27 cellular contexts compared by ENCODE assay signal in the genomic region with DNA sequence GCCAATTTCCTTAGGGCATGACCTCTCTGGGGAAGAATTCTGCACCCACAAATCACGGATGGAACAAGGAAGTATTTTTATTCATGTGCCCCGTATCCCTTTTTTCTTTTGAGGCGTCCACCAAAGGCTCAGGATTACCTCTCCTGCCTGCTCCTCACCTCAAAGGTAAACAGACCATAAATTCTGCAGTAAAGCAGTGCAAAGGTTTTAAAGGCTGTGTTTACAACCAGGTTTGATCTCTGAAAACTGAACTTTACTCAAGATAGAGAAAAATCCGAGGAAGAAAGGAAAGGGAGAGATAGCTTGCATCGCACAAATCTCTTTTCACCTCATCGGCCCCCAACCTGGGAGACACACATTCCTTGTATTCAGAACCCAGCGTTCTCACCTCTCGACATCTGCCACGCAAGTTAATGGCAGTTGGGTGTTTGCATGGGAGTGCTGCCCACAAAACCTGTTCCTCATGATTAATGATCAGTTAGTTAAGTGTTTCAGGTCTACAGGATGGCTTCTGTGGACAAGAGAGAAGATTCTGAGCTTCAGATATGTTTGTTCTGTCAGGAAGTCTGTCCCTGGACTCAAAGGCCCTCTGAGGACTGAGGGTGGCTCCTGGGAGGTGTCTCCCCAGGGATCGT.
DNase-seq lines count a peak whose midpoint lies in the region; ATAC-seq and TF ChIP-seq lines count a peak whose summit lies in the region.
"Had no signal": no experiment of that assay in that cellular context is flagged by ENCODE, and none has a peak within 500 bp of the region (broad histone marks: within the 10 kb centered on the region; RNA-seq: fewer than 3 reads in every experiment).

No MANE protein-coding gene starts in this region.

- peaks cover 24% of the 10 kb centered on the region for H3K4me1 ChIP-seq in hepatocyte (ENCODE audit: insufficient read depth)
- peaks cover 0 to 5% (median 0%) of the 10 kb centered on the region in 6 donors for H3K4me1 ChIP-seq in spleen
- H3K4me1 ChIP-seq: A549, left ventricle myocardium inferior had no signal

- H2AFZ ChIP-seq in hepatocyte, result no peak overlapping the region
- H2AFZ ChIP-seq: GM23248 had no signal

- H3K27ac Mint-ChIP-seq in progenitor cell of endocrine pancreas, result peak overlapping the region; percentile 68
- H3K27ac Mint-ChIP-seq: activated naive CD8-positive, alpha-beta T cell; CD4-positive, CD25-positive, alpha-beta regulatory T cell; natural killer cell; stimulated activated naive B cell treated with anti-CD40 and anti-IgM and Interleukin-4, amounts not matched to agents 10 μg/mL and 1 μg/mL and 100 μg/mL, for 72 hours had no signal

- TF ChIP-seq POLR2A in spleen (IDR thresholded peaks at IDR 0.05), result no peak

- H3K27ac ChIP-seq in hepatocyte, result peak overlapping the region; percentile 88
- H3K27ac ChIP-seq in spleen, result no peak overlapping the region
- H3K27ac ChIP-seq: A549, GM23248, left ventricle myocardium inferior had no signal

- H3K4me3 Mint-ChIP-seq in progenitor cell of endocrine pancreas (ENCODE audit: low read depth), result no peak overlapping the region
- H3K4me3 Mint-ChIP-seq: activated naive CD8-positive, alpha-beta T cell; CD4-positive, CD25-positive, alpha-beta regulatory T cell; immature natural killer cell; natural killer cell; stimulated activated naive B cell treated with anti-CD40 and anti-IgM and Interleukin-4, amounts not matched to agents 10 μg/mL and 1 μg/mL and 100 μg/mL, for 72 hours had no signal

- H3K9me3 Mint-ChIP-seq in progenitor cell of endocrine pancreas (ENCODE audit: low read depth), result no peaks in the 10 kb centered on the region
- H3K9me3 Mint-ChIP-seq: natural killer cell had no signal

- H3K9me3 ChIP-seq in hepatocyte (ENCODE audit: low read depth) (no peaks in the 10 kb centered on the region), spleen (no peaks in the 10 kb centered on the region)
- H3K9me3 ChIP-seq: A549, left ventricle myocardium inferior had no signal

- peak overlapping the region; percentile 20 for H3K4me2 ChIP-seq in hepatocyte
- H3K4me2 ChIP-seq: A549 had no signal

- WGBS in hepatocyte (ENCODE audit: low lambda C conversion rate, missing lambda C conversion rate), result 29% methylated on average over 10 of the region's 10 CpGs
- 67 to 74% (median 72%) methylated on average over 10 of the region's 10 CpGs for whole genome bisulfite sequencing in spleen, 5 donors

- no peaks in the 10 kb centered on the region for H3K36me3 ChIP-seq in hepatocyte (replicated peaks; ENCODE audit: insufficient read depth, low read depth)
- H3K36me3 ChIP-seq in spleen, result no peaks in the 10 kb centered on the region
- H3K36me3 ChIP-seq: left ventricle myocardium inferior had no signal

- peak; percentile 62 for DNase-seq in COLO668 (lab: John Stamatoyannopoulos, UW; ENCODE audit: unreplicated experiment)
- DNase-seq in NCI-H526 (lab: John Stamatoyannopoulos, UW), result peak; percentile 79 to 86
- peak; percentile 38 for DNase-seq in hepatocyte (ENCODE audit: low spot score)
- no peak for DNase-seq in progenitor cell of endocrine pancreas (ENCODE audit: low spot score, unreplicated experiment)
- DNase-seq in spleen, result no peak
- DNase-seq in GDM1 (lab: John Stamatoyannopoulos, UW), result no peak
- DNase-seq in activated gamma-delta T cell (lab: John Stamatoyannopoulos, UW), result no peak
- DNase-seq: activated CD4-positive, alpha-beta T cell treated with anti-CD3 and anti-CD28 coated beads for 48 hours; activated effector memory CD4-positive, alpha-beta T cell treated with Interleukin-2 at 50 U/mL for 16 hours; CD4-positive, CD25-positive, alpha-beta regulatory T cell; effector memory CD4-positive, alpha-beta T cell; GM23248; immature natural killer cell; left ventricle myocardium inferior; natural killer cell; NCI-H1105 treated with DMSO at 0.1 percent for 48 hours; NCI-H2029; NCI-H510A treated with DMSO at 0.1 percent for 48 hours; nucleus accumbens; SHP77 treated with DMSO at 0.1 percent for 48 hours; stimulated activated naive B cell treated with anti-CD40 and anti-IgM and Interleukin-4, amounts not matched to agents 10 μg/mL and 1 μg/mL and 100 μg/mL, for 72 hours; SW 1271; T-helper 9 cell had no signal

- H3K9me2 ChIP-seq in hepatocyte (replicated peaks; ENCODE audit: insufficient read depth), result no peaks in the 10 kb centered on the region

- H3K36me3 Mint-ChIP-seq in progenitor cell of endocrine pancreas (ENCODE audit: insufficient read depth), result no peaks in the 10 kb centered on the region
- H3K36me3 Mint-ChIP-seq: activated naive CD8-positive, alpha-beta T cell; CD4-positive, CD25-positive, alpha-beta regulatory T cell; immature natural killer cell; natural killer cell; stimulated activated naive B cell treated with anti-CD40 and anti-IgM and Interleukin-4, amounts not matched to agents 10 μg/mL and 1 μg/mL and 100 μg/mL, for 72 hours had no signal

- H3K4me3 ChIP-seq in hepatocyte, result no peak overlapping the region
- H3K4me3 ChIP-seq in spleen, result no peak overlapping the region
- H3K4me3 ChIP-seq: A549, GM23248, K562, left ventricle myocardium inferior had no signal

- ATAC-seq in HG03097 (IDR thresholded peaks at IDR 0.05; ENCODE audit: low FRiP score, unreplicated experiment), result no peak
- ATAC-seq: A549; K562; natural killer cell; stimulated activated naive B cell treated with anti-CD40 and anti-IgM and Interleukin-4, amounts not matched to agents 10 μg/mL and 1 μg/mL and 100 μg/mL, for 72 hours had no signal

- H3K27me3 Mint-ChIP-seq in progenitor cell of endocrine pancreas, result no peaks in the 10 kb centered on the region
- H3K27me3 Mint-ChIP-seq: activated naive CD8-positive, alpha-beta T cell; CD4-positive, CD25-positive, alpha-beta regulatory T cell; stimulated activated naive B cell treated with anti-CD40 and anti-IgM and Interleukin-4, amounts not matched to agents 10 μg/mL and 1 μg/mL and 100 μg/mL, for 72 hours had no signal

- peaks cover 29% of the 10 kb centered on the region for H3K4me1 Mint-ChIP-seq in progenitor cell of endocrine pancreas (ENCODE audit: low read depth)
- H3K4me1 Mint-ChIP-seq: CD4-positive, CD25-positive, alpha-beta regulatory T cell; stimulated activated naive B cell treated with anti-CD40 and anti-IgM and Interleukin-4, amounts not matched to agents 10 μg/mL and 1 μg/mL and 100 μg/mL, for 72 hours had no signal

- intact Hi-C loops in spleen (cut with DNase I; ENCODE audit: low total_unique reads), result no loop called here

- TF ChIP-seq CTCF in hepatocyte (IDR thresholded peaks at IDR 0.05; ENCODE audit: poor library complexity), result no peak
- TF ChIP-seq CTCF in progenitor cell of endocrine pancreas (IDR thresholded peaks at IDR 0.05; ENCODE audit: unreplicated experiment), result no peak
- TF ChIP-seq CTCF in spleen (IDR thresholded peaks at IDR 0.05 in 8 of 11, conservative IDR thresholded peaks at IDR 0.05 in 3 of 11), result no peak

- no peaks in the 10 kb centered on the region for H3K27me3 ChIP-seq in hepatocyte
- H3K27me3 ChIP-seq in spleen (replicated peaks in 1 of 7), result no peaks in the 10 kb centered on the region

- H3K79me2 ChIP-seq in hepatocyte, result no peaks in the 10 kb centered on the region

- H4K20me1 ChIP-seq in hepatocyte (ENCODE audit: insufficient read depth, poor library complexity, severe bottlenecking), result no peaks in the 10 kb centered on the region

Comparison
In these comparisons a context has a peak if more than half of its experiments do, and no peak if none do; other contexts are left out.
1. DNase-seq: peak in COLO668 (single experiment), NCI-H526 (2 of 2) and hepatocyte (single experiment); none in progenitor cell of endocrine pancreas (single experiment), spleen (single experiment), GDM1 (single experiment) and activated gamma-delta T cell (single experiment).